Comparison of ENCODE assay signal across 2 cellular contexts in genomic region chr6:138109042-138109997, GRCh38.
TF ChIP-seq lines count a peak whose summit lies in the region.

No MANE protein-coding gene starts in this region.

TF ChIP-seq in GM23338, 12 proteins besides CTCF, POLR2A, EP300 and RAD21:
- TF ChIP-seq, protein P1, sequence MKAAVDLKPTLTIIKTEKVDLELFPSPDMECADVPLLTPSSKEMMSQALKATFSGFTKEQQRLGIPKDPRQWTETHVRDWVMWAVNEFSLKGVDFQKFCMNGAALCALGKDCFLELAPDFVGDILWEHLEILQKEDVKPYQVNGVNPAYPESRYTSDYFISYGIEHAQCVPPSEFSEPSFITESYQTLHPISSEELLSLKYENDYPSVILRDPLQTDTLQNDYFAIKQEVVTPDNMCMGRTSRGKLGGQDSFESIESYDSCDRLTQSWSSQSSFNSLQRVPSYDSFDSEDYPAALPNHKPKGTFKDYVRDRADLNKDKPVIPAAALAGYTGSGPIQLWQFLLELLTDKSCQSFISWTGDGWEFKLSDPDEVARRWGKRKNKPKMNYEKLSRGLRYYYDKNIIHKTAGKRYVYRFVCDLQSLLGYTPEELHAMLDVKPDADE (IDR thresholded peaks at IDR 0.05): no peak
- TF ChIP-seq STAT1 (IDR thresholded peaks at IDR 0.05; ENCODE audit: unreplicated experiment): no peak
- TF ChIP-seq POLR2AphosphoS5 (IDR thresholded peaks at IDR 0.05; ENCODE audit: low read depth): no peak
- no peak for TF ChIP-seq JUNB (IDR thresholded peaks at IDR 0.05; ENCODE audit: unreplicated experiment)

TF ChIP-seq in GM12878, 131 proteins besides CTCF, POLR2A, EP300 and RAD21:
- TF ChIP-seq, protein P2, sequence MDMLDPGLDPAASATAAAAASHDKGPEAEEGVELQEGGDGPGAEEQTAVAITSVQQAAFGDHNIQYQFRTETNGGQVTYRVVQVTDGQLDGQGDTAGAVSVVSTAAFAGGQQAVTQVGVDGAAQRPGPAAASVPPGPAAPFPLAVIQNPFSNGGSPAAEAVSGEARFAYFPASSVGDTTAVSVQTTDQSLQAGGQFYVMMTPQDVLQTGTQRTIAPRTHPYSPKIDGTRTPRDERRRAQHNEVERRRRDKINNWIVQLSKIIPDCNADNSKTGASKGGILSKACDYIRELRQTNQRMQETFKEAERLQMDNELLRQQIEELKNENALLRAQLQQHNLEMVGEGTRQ (IDR thresholded peaks at IDR 0.05; ENCODE audit: borderline replicate concordance, low read depth, low read length): no peak
- TF ChIP-seq ZNF384 (IDR thresholded peaks at IDR 0.05; ENCODE audit: borderline replicate concordance, low read depth, low read length) (peak; percentile 48; the same call in 1 of the 2 replicates), YY1 (IDR thresholded peaks at IDR 0.05; ENCODE audit: low read depth, low read length) (peak; percentile 69), ZBED1 (IDR thresholded peaks at IDR 0.05; ENCODE audit: borderline replicate concordance) (no peak), POU2F2 (IDR thresholded peaks at IDR 0.05; ENCODE audit: borderline replicate concordance, low read depth, low read length) (peak; percentile 33; the same call in 1 of the 3 replicates), ZNF24 (IDR thresholded peaks at IDR 0.05) (peak; percentile 30; the same call in 1 of the 2 replicates), PKNOX1 (IDR thresholded peaks at IDR 0.05) (peak; percentile 57; the same call in 1 of the 2 replicates), SMC3 (IDR thresholded peaks at IDR 0.05; ENCODE audit: borderline replicate concordance, low read length) (peak; percentile 92)
